In genomic region chr9:131605770-131606590, GRCh38 we compare ENCODE assay signal across 1 cellular context.
A peak's percentile ranks its signal among the peaks of the same experiment; 100 is the strongest.
TF ChIP-seq lines count a peak whose summit lies in the region.

No MANE protein-coding gene starts in this region.

TF ChIP-seq in HepG2, 621 proteins besides CTCF, POLR2A, EP300 and RAD21 (continued from another document and continues in another):
- TF ChIP-seq ZNF142 (CRISPR knock-in tag; IDR thresholded peaks at IDR 0.05): peak; percentile 52; the same call in 1 of the 2 replicates
- 0 out of 2 replicates have a peak, but pooled peaks have one; percentile 36 for TF ChIP-seq WIZ (CRISPR knock-in tag; IDR thresholded peaks at IDR 0.05)
- TF ChIP-seq HNRNPLL (IDR thresholded peaks at IDR 0.05; ENCODE audit: low read depth, low read length, poor library complexity, severe bottlenecking): no peak
- TF ChIP-seq RBAK (CRISPR knock-in tag; IDR thresholded peaks at IDR 0.05): no peak
- TF ChIP-seq, protein P1, sequence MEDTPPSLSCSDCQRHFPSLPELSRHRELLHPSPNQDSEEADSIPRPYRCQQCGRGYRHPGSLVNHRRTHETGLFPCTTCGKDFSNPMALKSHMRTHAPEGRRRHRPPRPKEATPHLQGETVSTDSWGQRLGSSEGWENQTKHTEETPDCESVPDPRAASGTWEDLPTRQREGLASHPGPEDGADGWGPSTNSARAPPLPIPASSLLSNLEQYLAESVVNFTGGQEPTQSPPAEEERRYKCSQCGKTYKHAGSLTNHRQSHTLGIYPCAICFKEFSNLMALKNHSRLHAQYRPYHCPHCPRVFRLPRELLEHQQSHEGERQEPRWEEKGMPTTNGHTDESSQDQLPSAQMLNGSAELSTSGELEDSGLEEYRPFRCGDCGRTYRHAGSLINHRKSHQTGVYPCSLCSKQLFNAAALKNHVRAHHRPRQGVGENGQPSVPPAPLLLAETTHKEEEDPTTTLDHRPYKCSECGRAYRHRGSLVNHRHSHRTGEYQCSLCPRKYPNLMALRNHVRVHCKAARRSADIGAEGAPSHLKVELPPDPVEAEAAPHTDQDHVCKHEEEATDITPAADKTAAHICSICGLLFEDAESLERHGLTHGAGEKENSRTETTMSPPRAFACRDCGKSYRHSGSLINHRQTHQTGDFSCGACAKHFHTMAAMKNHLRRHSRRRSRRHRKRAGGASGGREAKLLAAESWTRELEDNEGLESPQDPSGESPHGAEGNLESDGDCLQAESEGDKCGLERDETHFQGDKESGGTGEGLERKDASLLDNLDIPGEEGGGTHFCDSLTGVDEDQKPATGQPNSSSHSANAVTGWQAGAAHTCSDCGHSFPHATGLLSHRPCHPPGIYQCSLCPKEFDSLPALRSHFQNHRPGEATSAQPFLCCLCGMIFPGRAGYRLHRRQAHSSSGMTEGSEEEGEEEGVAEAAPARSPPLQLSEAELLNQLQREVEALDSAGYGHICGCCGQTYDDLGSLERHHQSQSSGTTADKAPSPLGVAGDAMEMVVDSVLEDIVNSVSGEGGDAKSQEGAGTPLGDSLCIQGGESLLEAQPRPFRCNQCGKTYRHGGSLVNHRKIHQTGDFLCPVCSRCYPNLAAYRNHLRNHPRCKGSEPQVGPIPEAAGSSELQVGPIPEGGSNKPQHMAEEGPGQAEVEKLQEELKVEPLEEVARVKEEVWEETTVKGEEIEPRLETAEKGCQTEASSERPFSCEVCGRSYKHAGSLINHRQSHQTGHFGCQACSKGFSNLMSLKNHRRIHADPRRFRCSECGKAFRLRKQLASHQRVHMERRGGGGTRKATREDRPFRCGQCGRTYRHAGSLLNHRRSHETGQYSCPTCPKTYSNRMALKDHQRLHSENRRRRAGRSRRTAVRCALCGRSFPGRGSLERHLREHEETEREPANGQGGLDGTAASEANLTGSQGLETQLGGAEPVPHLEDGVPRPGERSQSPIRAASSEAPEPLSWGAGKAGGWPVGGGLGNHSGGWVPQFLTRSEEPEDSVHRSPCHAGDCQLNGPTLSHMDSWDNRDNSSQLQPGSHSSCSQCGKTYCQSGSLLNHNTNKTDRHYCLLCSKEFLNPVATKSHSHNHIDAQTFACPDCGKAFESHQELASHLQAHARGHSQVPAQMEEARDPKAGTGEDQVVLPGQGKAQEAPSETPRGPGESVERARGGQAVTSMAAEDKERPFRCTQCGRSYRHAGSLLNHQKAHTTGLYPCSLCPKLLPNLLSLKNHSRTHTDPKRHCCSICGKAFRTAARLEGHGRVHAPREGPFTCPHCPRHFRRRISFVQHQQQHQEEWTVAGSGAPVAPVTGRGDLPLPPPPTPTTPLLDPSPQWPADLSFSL (CRISPR knock-in tag; IDR thresholded peaks at IDR 0.05): no peak
- no peak for TF ChIP-seq KAT2B (IDR thresholded peaks at IDR 0.05; ENCODE audit: borderline replicate concordance, low read depth, low read length)
- TF ChIP-seq MED8 (CRISPR knock-in tag; IDR thresholded peaks at IDR 0.05; ENCODE audit: insufficient replicate concordance): no peak
- no peak for TF ChIP-seq CC2D1A (CRISPR knock-in tag; IDR thresholded peaks at IDR 0.05)
- TF ChIP-seq ZIK1 (CRISPR knock-in tag; IDR thresholded peaks at IDR 0.05; ENCODE audit: borderline replicate concordance, low read depth): no peak
- peak; percentile 83; the same call in 1 of the 2 replicates for TF ChIP-seq ZNF543 (CRISPR knock-in tag; IDR thresholded peaks at IDR 0.05)
- TF ChIP-seq NPAS2 (CRISPR knock-in tag; IDR thresholded peaks at IDR 0.05; ENCODE audit: borderline replicate concordance): no peak
- TF ChIP-seq ZBTB40 (IDR thresholded peaks at IDR 0.05): no peak
- TF ChIP-seq ZBTB40 (CRISPR knock-in tag; IDR thresholded peaks at IDR 0.05): peak; percentile 81
- TF ChIP-seq MAFK (conservative IDR thresholded peaks at IDR 0.05 in 1 of 2, IDR thresholded peaks at IDR 0.05 in 1 of 2; ENCODE audit: low read length in 2 of 2): no peak
- TF ChIP-seq ZNF496 (CRISPR knock-in tag; IDR thresholded peaks at IDR 0.05; ENCODE audit: insufficient replicate concordance): no peak
- TF ChIP-seq ADNP (CRISPR knock-in tag; IDR thresholded peaks at IDR 0.05): peak; percentile 70; the same call in 1 of the 2 replicates
- TF ChIP-seq ZC3H13 (CRISPR knock-in tag; IDR thresholded peaks at IDR 0.05): no peak
- no peak for TF ChIP-seq CHCHD3 (CRISPR knock-in tag; IDR thresholded peaks at IDR 0.05)
- TF ChIP-seq, protein P2, sequence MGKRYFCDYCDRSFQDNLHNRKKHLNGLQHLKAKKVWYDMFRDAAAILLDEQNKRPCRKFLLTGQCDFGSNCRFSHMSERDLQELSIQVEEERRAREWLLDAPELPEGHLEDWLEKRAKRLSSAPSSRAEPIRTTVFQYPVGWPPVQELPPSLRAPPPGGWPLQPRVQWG (CRISPR knock-in tag; IDR thresholded peaks at IDR 0.05; ENCODE audit: borderline replicate concordance, low read depth): no peak
- TF ChIP-seq ZFP36L1 (CRISPR knock-in tag; IDR thresholded peaks at IDR 0.05): no peak
- 0 out of 2 replicates have a peak, but pooled peaks have one; percentile 59 for TF ChIP-seq ZSCAN20 (CRISPR knock-in tag; IDR thresholded peaks at IDR 0.05; ENCODE audit: borderline replicate concordance)
- 0 out of 2 replicates have a peak, but pooled peaks have one; percentile 6 for TF ChIP-seq LCORL (IDR thresholded peaks at IDR 0.05)
- peak; percentile 69 for TF ChIP-seq LCORL (CRISPR knock-in tag; IDR thresholded peaks at IDR 0.05)
- TF ChIP-seq SRSF9 (IDR thresholded peaks at IDR 0.05; ENCODE audit: borderline replicate concordance, insufficient read depth, low read depth, low read length, poor library complexity, severe bottlenecking): no peak
- no peak for TF ChIP-seq GTF3A (CRISPR knock-in tag; conservative IDR thresholded peaks at IDR 0.05)
- TF ChIP-seq AHDC1 (CRISPR knock-in tag; IDR thresholded peaks at IDR 0.05; ENCODE audit: borderline replicate concordance): peak; percentile 78; the same call in 1 of the 2 replicates
